8 cellular contexts compared by ENCODE assay signal in the genomic region with DNA sequence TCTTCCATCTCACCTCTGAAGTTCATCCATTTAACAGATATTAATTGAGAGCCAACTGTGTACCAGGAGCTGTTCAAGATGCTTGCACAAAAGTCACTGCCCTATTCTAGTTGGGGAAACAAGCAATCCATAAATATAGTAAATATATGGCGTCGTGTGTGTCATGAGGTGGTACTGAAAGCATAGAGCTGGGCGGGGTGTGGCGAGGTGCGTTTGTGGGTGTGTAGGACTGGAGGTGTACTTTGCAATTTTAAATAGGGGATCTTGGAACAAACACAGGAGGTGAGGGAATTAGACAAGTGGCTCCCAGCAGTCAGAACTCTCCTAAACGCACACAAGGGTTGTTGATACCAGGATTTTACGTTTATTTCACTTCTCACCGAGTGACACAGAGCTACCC. TPM values are rescaled to one million over a fixed set of nuclear protein-coding genes. Genes with fewer than 3 reads are reported as not detected.
DNase-seq lines count a peak whose midpoint lies in the region; ATAC-seq and TF ChIP-seq lines count a peak whose summit lies in the region.

No MANE protein-coding gene starts in this region.

- intact Hi-C loops in CD4-positive, alpha-beta memory T cell (cut with micrococcal nuclease) = loop anchor here (1.0 to 10.0 kb wide), 7 partner anchors 31 to 1022 kb away; a partner anchor contains a TSS
- intact Hi-C loops in PC-9 (cut with micrococcal nuclease; ENCODE audit: unreplicated experiment) (loop anchor here (10.0 kb wide), 1 partner anchor 1020 kb away; no protein-coding TSS in a partner anchor), prostate gland (cut with DNase I) (no loop called here)

- H3K27me3 Mint-ChIP-seq in CD4-positive, alpha-beta memory T cell = no peaks in the 10 kb centered on the region

- no TSS peak for BruUV-seq in PC-9 (replicated peaks; lab: Mats Ljungman, UMichigan)

- TF ChIP-seq POLR2A in prostate gland (IDR thresholded peaks at IDR 0.05) = no peak

- peaks cover 4 to 5% of the 10 kb centered on the region in 2 donors for H3K36me3 Mint-ChIP-seq in CD4-positive, alpha-beta memory T cell

- H3K79me2 ChIP-seq in PC-9 (ENCODE audit: low read depth) = no peaks in the 10 kb centered on the region

- H3K27me3 ChIP-seq in CD4-positive, alpha-beta memory T cell (ENCODE audit: insufficient read depth, low read length) = no peaks in the 10 kb centered on the region
- H3K27me3 ChIP-seq in PC-9 (ENCODE audit: insufficient read depth, low read depth) = peaks cover 4% of the 10 kb centered on the region; the same call in 1 of the 2 replicates
- H3K27me3 ChIP-seq in prostate gland (replicated peaks; ENCODE audit: insufficient read depth) = no peaks in the 10 kb centered on the region
- no peaks in the 10 kb centered on the region for H3K27me3 ChIP-seq in HAP-1 (ENCODE audit: low read depth)

- H3K4me3 Mint-ChIP-seq in CD4-positive, alpha-beta memory T cell = peak overlapping the region; percentile 80 to 90 (median 88)

- WGBS in prostate gland = 87% methylated on average over 8 of the region's 8 CpGs

- peak overlapping the region; percentile 15 to 54 for H3K4me3 ChIP-seq in CD4-positive, alpha-beta memory T cell (ENCODE audit: low read length in 2 of 2)
- H3K4me3 ChIP-seq in PC-9 (peak overlapping the region; percentile 75), epithelial cell of proximal tubule (ENCODE audit: low read depth, low read length) (peak overlapping the region; percentile 67), prostate gland (peak overlapping the region; percentile 48 to 60), HAP-1 (no peak overlapping the region)

- CTCF ChIA-PET in CD4-positive, alpha-beta memory T cell (lab: Charles Lee; ENCODE audit: partially characterized antibody) = interaction anchor here (1.4 kb wide), 1 partner anchor 13 kb away, joined by 4 read pairs; no protein-coding TSS in a partner anchor
- CTCF ChIA-PET in PC-9 (lab: Charles Lee) = no interaction called here

- peaks cover 0 to 7% (median 3%) of the 10 kb centered on the region in 8 donors for H3K9me3 Mint-ChIP-seq in CD4-positive, alpha-beta memory T cell

- no peak for ATAC-seq in GM18868 (IDR thresholded peaks at IDR 0.05; ENCODE audit: unreplicated experiment)

- peak overlapping the region; percentile 58 for H3K27ac ChIP-seq in CD4-positive, alpha-beta memory T cell (ENCODE audit: low read depth, low read length)
- no peak overlapping the region for H3K27ac ChIP-seq in PC-9
- peak overlapping the region in 1 of 2 donors; percentile 50 for H3K27ac ChIP-seq in prostate gland

- in situ Hi-C loops in HAP-1 (cut with MboI; ENCODE audit: low sequenced_read_pairs) = no loop called here

- H3K4me1 Mint-ChIP-seq in CD4-positive, alpha-beta memory T cell = peaks cover 38 to 65% (median 49%) of the 10 kb centered on the region in 4 donors

- no peaks in the 10 kb centered on the region for H3K36me3 ChIP-seq in CD4-positive, alpha-beta memory T cell (ENCODE audit: insufficient read depth, low read length)
- H3K36me3 ChIP-seq in PC-9 (ENCODE audit: low read depth) (0 out of 2 replicates have a peak, but pooled peaks cover 3% of the 10 kb centered on the region), prostate gland (no peaks in the 10 kb centered on the region), HAP-1 (replicated peaks) (no peaks in the 10 kb centered on the region)

- DNase-seq in CD4-positive, alpha-beta memory T cell = peak in 1 of 5 donors; percentile 8
- DNase-seq in PC-9 (no peak), epithelial cell of proximal tubule (ENCODE audit: low read depth) (no peak), prostate gland (ENCODE audit: low spot score) (no peak), GM03348 (ENCODE audit: low spot score) (no peak), NCI-H1048 (lab: John Stamatoyannopoulos, UW) (no peak), HAP-1 (ENCODE audit: low spot score in 2 of 2) (no peak)

- peaks cover 6% of the 10 kb centered on the region; the same call in 1 of the 2 replicates for H3F3A ChIP-seq in PC-9 (ENCODE audit: insufficient read depth, low read depth)

- no peaks in the 10 kb centered on the region for H3K9me3 ChIP-seq in CD4-positive, alpha-beta memory T cell (ENCODE audit: control insufficient read depth in 1 of 2, low read length in 2 of 2)
- H3K9me3 ChIP-seq in PC-9 (ENCODE audit: insufficient read depth, low read depth) (0 out of 2 replicates have a peak, but pooled peaks cover 3% of the 10 kb centered on the region), prostate gland (no peaks in the 10 kb centered on the region), HAP-1 (no peaks in the 10 kb centered on the region)

- TF ChIP-seq CTCF in PC-9 (conservative IDR thresholded peaks at IDR 0.05) (no peak), epithelial cell of proximal tubule (conservative IDR thresholded peaks at IDR 0.05; ENCODE audit: low read depth, low read length) (no peak), prostate gland (IDR thresholded peaks at IDR 0.05) (no peak)

- POLR2A ChIA-PET in CD4-positive, alpha-beta memory T cell (lab: Charles Lee; ENCODE audit: partially characterized antibody) = interaction anchor here (0.9 to 3.9 kb wide), 9 partner anchors 20 to 436 kb away, joined by 3 to 36 read pairs (median 4); a partner anchor contains a TSS
- POLR2A ChIA-PET in PC-9 (lab: Charles Lee; ENCODE audit: unreplicated experiment) = no interaction called here

- peak overlapping the region; percentile 88 to 98 (median 95) for H3K27ac Mint-ChIP-seq in CD4-positive, alpha-beta memory T cell

- H3K9me2 ChIP-seq in PC-9 (ENCODE audit: insufficient read depth) = no peaks in the 10 kb centered on the region

- H3K4me1 ChIP-seq in CD4-positive, alpha-beta memory T cell (ENCODE audit: insufficient read depth, low read length) = peaks cover 48% of the 10 kb centered on the region
- H3K4me1 ChIP-seq in PC-9 (replicated peaks; ENCODE audit: insufficient read depth) = peaks cover 12% of the 10 kb centered on the region; the same call in 1 of the 2 replicates
- no peaks in the 10 kb centered on the region for H3K4me1 ChIP-seq in prostate gland (replicated peaks)
- H3K4me1 ChIP-seq in HAP-1 = no peaks in the 10 kb centered on the region

- H2AFZ ChIP-seq in PC-9 = peak overlapping the region; percentile 87

- peak overlapping the region; percentile 80 for H3K4me2 ChIP-seq in PC-9

- H4K20me1 ChIP-seq in PC-9 (ENCODE audit: insufficient read depth) = no peaks in the 10 kb centered on the region

RNA-seq across cellular contexts. Expression of a gene that starts 0.5 kb away (rescaled TPM):
- total RNA-seq in CD4-positive, alpha-beta memory T cell = 1 to 10 TPM; 5.8 to 6.2 TPM
- 1 to 10 TPM; 1.6 to 1.9 TPM for polyA plus RNA-seq in CD4-positive, alpha-beta memory T cell
- total RNA-seq in PC-9 (2021) (3.3 and 3.7 TPM in 2 replicates), epithelial cell of proximal tubule (4.4 and 8.5 TPM in 2 replicates), prostate gland (1 to 10 TPM; 4.3 to 6.8 TPM)

RNA-seq across cellular contexts. Expression of a gene that starts 31.3 kb away (rescaled TPM):
- 10 to 100 TPM in 1 of 2 experiments, 1 to 10 TPM in 1; 9.0 to 10.4 TPM for total RNA-seq in CD4-positive, alpha-beta memory T cell
- 1 to 10 TPM; 4.7 to 5.6 TPM for polyA plus RNA-seq in CD4-positive, alpha-beta memory T cell
- 2.1 and 3.7 TPM in 2 replicates for total RNA-seq in PC-9 (2021)
- 4.2 and 5.0 TPM in 2 replicates for total RNA-seq in epithelial cell of proximal tubule
- 10 to 100 TPM in 1 of 2 donors, 1 to 10 TPM in 1; 6.9 to 16.1 TPM for total RNA-seq in prostate gland
